ENCODE assay signal across 4 cellular contexts in genomic region chr20:24946376-24946775, GRCh38. TPM values are rescaled to one million over a fixed set of nuclear protein-coding genes. Genes with fewer than 3 reads are reported as not detected.
"Had no signal": no experiment of that assay in that cellular context is flagged by ENCODE, and none has a peak within 500 bp of the region (broad histone marks: within the 10 kb centered on the region; RNA-seq: fewer than 3 reads in every experiment).

No MANE protein-coding gene starts in this region.

RNA-seq across cellular contexts. Expression of gene CST7, which starts 2.7 kb away (rescaled TPM):
- total RNA-seq: ascending aorta, bronchial epithelial cell, cardiac muscle cell, cerebellum had no signal
